8 cellular contexts compared by ENCODE assay signal in genomic region chr4:110514889-110515479, GRCh38. TPM values are rescaled to one million over a fixed set of nuclear protein-coding genes. Genes with fewer than 3 reads are reported as not detected.
A peak's percentile ranks its signal among the peaks of the same experiment; 100 is the strongest.
DNase-seq lines count a peak whose midpoint lies in the region; ATAC-seq and TF ChIP-seq lines count a peak whose summit lies in the region.

No MANE protein-coding gene starts in this region.

- no peaks in the 10 kb centered on the region for H3K27me3 Mint-ChIP-seq in activated naive CD4-positive, alpha-beta T cell treated with anti-CD3 and anti-CD28 coated beads for 36 hours (ENCODE audit: low read depth)

- H3F3A ChIP-seq in SU-DHL-6 (ENCODE audit: insufficient read depth) = no peaks in the 10 kb centered on the region

- H3K36me3 ChIP-seq in SU-DHL-6 (ENCODE audit: low read length) (no peaks in the 10 kb centered on the region), spleen (peaks cover 0 to under 1% (median 0%) of the 10 kb centered on the region in 6 donors)

- H3K27me3 ChIP-seq in HL-60 (ENCODE audit: insufficient read depth, poor library complexity, severe bottlenecking) = no peaks in the 10 kb centered on the region
- no peaks in the 10 kb centered on the region for H3K27me3 ChIP-seq in SU-DHL-6 (ENCODE audit: low read length)
- H3K27me3 ChIP-seq in spleen (replicated peaks in 1 of 7) = no peaks in the 10 kb centered on the region

- in situ Hi-C loops in Caki2 (cut with HindIII; ENCODE audit: low pct_unique_long_range_greater_than_20kb, low sequenced_read_pairs) = no loop called here

- H3K4me3 Mint-ChIP-seq in activated naive CD4-positive, alpha-beta T cell treated with anti-CD3 and anti-CD28 coated beads for 36 hours = no peak overlapping the region

- H3K4me1 ChIP-seq in spleen = peaks cover 0 to 21% (median 10%) of the 10 kb centered on the region in 6 donors

- no peak for TF ChIP-seq POLR2A in spleen (IDR thresholded peaks at IDR 0.05)

- CTCF ChIA-PET in activated naive CD4-positive, alpha-beta T cell treated with anti-CD3 and anti-CD28 coated beads for 36 hours (lab: Charles Lee) = interaction anchor here (0.7 to 16.8 kb wide), 6 partner anchors 204 to 522 kb away, joined by 3 to 371 read pairs (median 6); partner anchors contain the start of gene ELOVL6

- peak; percentile 36 for TF ChIP-seq CTCF in HL-60 (IDR thresholded peaks at IDR 0.05; ENCODE audit: insufficient read depth, low read length)
- peak; percentile 9 for TF ChIP-seq CTCF in SU-DHL-6 (IDR thresholded peaks at IDR 0.05; ENCODE audit: insufficient read depth, low read length, poor library complexity, severe bottlenecking)
- peak; percentile 15 to 72 (median 62) for TF ChIP-seq CTCF in spleen (IDR thresholded peaks at IDR 0.05 in 8 of 11, conservative IDR thresholded peaks at IDR 0.05 in 3 of 11)

- no peaks in the 10 kb centered on the region for H3K36me3 Mint-ChIP-seq in activated naive CD4-positive, alpha-beta T cell treated with anti-CD3 and anti-CD28 coated beads for 36 hours (ENCODE audit: low read depth)

- H3K4me1 Mint-ChIP-seq in activated naive CD4-positive, alpha-beta T cell treated with anti-CD3 and anti-CD28 coated beads for 36 hours (ENCODE audit: low read depth) = peaks cover 9% of the 10 kb centered on the region

- intact Hi-C loops in spleen (cut with DNase I; ENCODE audit: low total_unique reads) = loop anchor here (5.0 to 10.0 kb wide), 3 partner anchors 200 to 518 kb away; no protein-coding TSS in a partner anchor
- intact Hi-C loops in activated naive CD4-positive, alpha-beta T cell treated with anti-CD3 and anti-CD28 coated beads for 36 hours (cut with micrococcal nuclease) = loop anchor here (1.0 to 10.0 kb wide), 5 partner anchors 200 to 700 kb away; partner anchors contain the start of genes ELOVL6 and GAR1

- ATAC-seq in HG03521 (IDR thresholded peaks at IDR 0.05; ENCODE audit: unreplicated experiment) = no peak

- no peaks in the 10 kb centered on the region for H3K9me3 Mint-ChIP-seq in activated naive CD4-positive, alpha-beta T cell treated with anti-CD3 and anti-CD28 coated beads for 36 hours

- H3K4me3 ChIP-seq in HL-60 (replicated peaks; ENCODE audit: insufficient read depth, low read length) = no peak overlapping the region
- H3K4me3 ChIP-seq in SU-DHL-6 (ENCODE audit: insufficient read depth, low read length, poor library complexity, severe bottlenecking) = no peak overlapping the region
- no peak overlapping the region for H3K4me3 ChIP-seq in spleen

- H3K9me3 ChIP-seq in SU-DHL-6 (ENCODE audit: insufficient read depth, low read length) (no peaks in the 10 kb centered on the region), spleen (no peaks in the 10 kb centered on the region)

- H3K27ac Mint-ChIP-seq in activated naive CD4-positive, alpha-beta T cell treated with anti-CD3 and anti-CD28 coated beads for 36 hours = no peak overlapping the region

- DNase-seq in Caki2 (ENCODE audit: low read depth) = peak; percentile 36
- no peak for DNase-seq in HL-60 (ENCODE audit: low read depth in 1 of 2, low spot score in 1 of 2)
- DNase-seq in fibroblast of peridontal ligament (ENCODE audit: extremely low read depth) = peak; percentile 71
- no peak for DNase-seq in spleen
- no peak for DNase-seq in activated naive CD4-positive, alpha-beta T cell treated with anti-CD3 and anti-CD28 coated beads for 36 hours
- DNase-seq in mesenteric fat pad (ENCODE audit: low spot score) = no peak

- no peaks in the 10 kb centered on the region for H3K9me2 ChIP-seq in SU-DHL-6 (replicated peaks; ENCODE audit: insufficient read depth, low read length)

- H3K4me2 ChIP-seq in SU-DHL-6 (ENCODE audit: low read depth, low read length, poor library complexity, severe bottlenecking) = no peak overlapping the region

- H2AFZ ChIP-seq in SU-DHL-6 (ENCODE audit: low read depth, low read length, severe bottlenecking) = no peak overlapping the region

- H4K20me1 ChIP-seq in SU-DHL-6 (ENCODE audit: low read depth, low read length) = no peaks in the 10 kb centered on the region

- H3K9ac ChIP-seq in SU-DHL-6 (ENCODE audit: low read length) = no peak overlapping the region

- no peaks in the 10 kb centered on the region for H3K79me2 ChIP-seq in SU-DHL-6 (ENCODE audit: insufficient read depth, low read length)

- H3K27ac ChIP-seq in HL-60 (replicated peaks) = no peak overlapping the region
- no peak overlapping the region for H3K27ac ChIP-seq in SU-DHL-6 (ENCODE audit: low read depth, low read length)
- H3K27ac ChIP-seq in spleen = peak overlapping the region in 3 of 8 donors; percentile 78 to 83 (median 80)

RNA-seq across cellular contexts. Expression of gene ENPEP, which starts 39.0 kb away (rescaled TPM):
- 3.8 and 5.0 TPM in 2 replicates for total RNA-seq in Caki2 (2014; rRNA removed; shearing (Covaris generic); ENCODE audit: low replicate concordance)
- 10 to 100 TPM; 15.3 to 48.3 (median 33.1) TPM for total RNA-seq in spleen
- 1 to 10 TPM; 1.8 to 3.7 (median 1.9) TPM for polyA plus RNA-seq in spleen
- total RNA-seq in activated naive CD4-positive, alpha-beta T cell treated with anti-CD3 and anti-CD28 coated beads for 36 hours = not detected
- total RNA-seq in mesenteric fat pad = 13.9 TPM

Comparison
In these comparisons a context has a peak if more than half of its experiments do, and no peak if none do; other contexts are left out.
1. DNase-seq: peak in Caki2 (single experiment) and fibroblast of peridontal ligament (single experiment); none in HL-60 (0 of 2), spleen (single experiment), activated naive CD4-positive, alpha-beta T cell treated with anti-CD3 and anti-CD28 coated beads for 36 hours (single experiment) and mesenteric fat pad (single experiment).
2. CTCF ChIP-seq: peak in every context shown above with its lines; median percentile 62 in spleen; 36 in HL-60; 9 in SU-DHL-6.